Comparison of ENCODE assay signal across 8 cellular contexts in genomic region chr17:50269477-50270429, GRCh38. TPM values are rescaled to one million over a fixed set of nuclear protein-coding genes. Genes with fewer than 3 reads are reported as not detected.
A peak's percentile ranks its signal among the peaks of the same experiment; 100 is the strongest.
DNase-seq lines count a peak whose midpoint lies in the region; ATAC-seq, FAIRE-seq and TF ChIP-seq lines count a peak whose summit lies in the region.

No MANE protein-coding gene starts in this region.

- intact Hi-C loops in heart left ventricle (cut with DNase I) (loop anchor here in 1 of 10 donors (2.0 kb wide), 1 partner anchor 69 kb away; the partner anchor contains the start of gene COL1A1), prostate gland (cut with DNase I) (no loop called here)

- H3K4me1 ChIP-seq in SJCRH30 (peaks cover 16% of the 10 kb centered on the region; the same call in 1 of the 2 replicates), heart left ventricle (peaks cover 0 to 48% (median 13%) of the 10 kb centered on the region in 12 donors), prostate gland (replicated peaks) (peaks cover 17% of the 10 kb centered on the region)

- H3K27me3 ChIP-seq in SJCRH30 (0 out of 2 replicates have a peak, but pooled peaks cover 5% of the 10 kb centered on the region), heart left ventricle (peaks cover 5 to 16% (median 12%) of the 10 kb centered on the region in 9 donors), prostate gland (replicated peaks; ENCODE audit: insufficient read depth) (no peaks in the 10 kb centered on the region)

- WGBS in heart left ventricle, 4 donors, result 65 to 76% (median 70%) methylated on average over 11 to 16 of the region's 16 CpGs
- WGBS in prostate gland, result 71% methylated on average over 16 of the region's 16 CpGs

- H3K9me3 ChIP-seq in SJCRH30 (replicated peaks), result no peaks in the 10 kb centered on the region
- no peaks in the 10 kb centered on the region for H3K9me3 ChIP-seq in heart left ventricle
- H3K9me3 ChIP-seq in prostate gland, result no peaks in the 10 kb centered on the region

- FAIRE-seq in HTR-8/SVneo (lab: Jason Lieb, UNC), result peak; percentile 94

- no peaks in the 10 kb centered on the region for H3K36me3 ChIP-seq in SJCRH30
- H3K36me3 ChIP-seq in heart left ventricle, result no peaks in the 10 kb centered on the region
- H3K36me3 ChIP-seq in prostate gland, result no peaks in the 10 kb centered on the region

- H3K4me3 ChIP-seq in SJCRH30, result no peak overlapping the region
- peak overlapping the region in 1 of 12 donors; percentile 13 for H3K4me3 ChIP-seq in heart left ventricle
- no peak overlapping the region for H3K4me3 ChIP-seq in prostate gland

- TF ChIP-seq CTCF in heart left ventricle (IDR thresholded peaks at IDR 0.05) (peak; percentile 52 to 81 (median 65)), prostate gland (IDR thresholded peaks at IDR 0.05) (peak in 3 of 4 experiments; percentile 64 to 72 (median 70))

- DNase-seq in G401 (ENCODE audit: low spot score), result peak; percentile 51
- peak; percentile 78 for DNase-seq in HTR-8/SVneo (ENCODE audit: insufficient read length, low spot score)
- DNase-seq in SJCRH30, result peak; percentile 55 to 75
- DNase-seq in activated naive CD4-positive, alpha-beta T cell treated with anti-CD3 and anti-CD28 coated beads, Interleukin-2, amount 50 U/mL, for 16 hours, result peak; percentile 67
- DNase-seq in heart left ventricle, result peak in 4 of 5 donors; percentile 57 to 71 (median 67)
- DNase-seq in prostate gland (ENCODE audit: low spot score), result peak; percentile 36

- TF ChIP-seq POLR2A in heart left ventricle (IDR thresholded peaks at IDR 0.05) (no peak), prostate gland (IDR thresholded peaks at IDR 0.05) (no peak)

- in situ Hi-C loops in G401 (cut with HindIII; ENCODE audit: low sequenced_read_pairs), result no loop called here

- H3K27ac ChIP-seq in SJCRH30, result no peak overlapping the region
- H3K27ac ChIP-seq in heart left ventricle, result peak overlapping the region in 8 of 12 donors; percentile 0 to 79 (median 38)
- H3K27ac ChIP-seq in prostate gland, result no peak overlapping the region

- ATAC-seq in heart left ventricle, result peak; percentile 44 to 76 (median 64)
- no peak for ATAC-seq in HG02852 (IDR thresholded peaks at IDR 0.05; ENCODE audit: unreplicated experiment)
- ATAC-seq in HG03095 (IDR thresholded peaks at IDR 0.05; ENCODE audit: unreplicated experiment), result no peak

RNA-seq across cellular contexts. Expression of gene TMEM92, which starts 4.5 kb away (rescaled TPM):
- total RNA-seq in G401 (2014; rRNA removed; shearing (Covaris generic)), result 1.2 and 4.2 TPM in 2 replicates
- total RNA-seq in SJCRH30 (2014; rRNA removed; shearing (Covaris generic)), result not detected in 2 replicates
- total RNA-seq in heart left ventricle, result not detected
- under 1 TPM in 1 of 2 donors, not detected in 1; 0.11 TPM for polyA plus RNA-seq in heart left ventricle
- under 1 TPM; 0.91 to 0.96 TPM for total RNA-seq in prostate gland

Comparison
In these comparisons a context has a peak if more than half of its experiments do, and no peak if none do; other contexts are left out.
1. H3K27ac ChIP-seq: peak in heart left ventricle (8 of 12); none in SJCRH30 (single experiment) and prostate gland (0 of 2).
2. ATAC-seq: peak in heart left ventricle (4 of 4); none in HG02852 (single experiment) and HG03095 (single experiment).
3. Peak in every context shown above with its lines, with median percentiles within 50 percentile points of each other: DNase-seq.